In genomic region chr6:143784316-143784715, GRCh38 we compare ENCODE assay signal across 22 cellular contexts. TPM values are rescaled to one million over a fixed set of nuclear protein-coding genes. Genes with fewer than 3 reads are reported as not detected.
DNase-seq lines count a peak whose midpoint lies in the region; FAIRE-seq and TF ChIP-seq lines count a peak whose summit lies in the region.
"Had no signal": no experiment of that assay in that cellular context is flagged by ENCODE, and none has a peak within 500 bp of the region (broad histone marks: within the 10 kb centered on the region; RNA-seq: fewer than 3 reads in every experiment).

No MANE protein-coding gene starts in this region.

- no peak overlapping the region for H3K4me3 ChIP-seq in astrocyte (ENCODE audit: insufficient read depth, low read depth, low read length)
- H3K4me3 ChIP-seq in smooth muscle cell, result no peak overlapping the region
- H3K4me3 ChIP-seq in SJCRH30, result no peak overlapping the region
- H3K4me3 ChIP-seq: BLaER1, GM12878, GM23338 had no signal

- no peaks in the 10 kb centered on the region for H3K79me2 ChIP-seq in astrocyte (ENCODE audit: insufficient read depth, low read length)
- H3K79me2 ChIP-seq in smooth muscle cell (ENCODE audit: low read depth), result no peaks in the 10 kb centered on the region

- FAIRE-seq in astrocyte (lab: Jason Lieb, UNC) (no peak), urothelium cell line (lab: Jason Lieb, UNC) (peak; percentile 52)
- FAIRE-seq: GM12878, GM19239 had no signal

- H3K27ac ChIP-seq in astrocyte (ENCODE audit: low read depth, low read length) (no peak overlapping the region), smooth muscle cell (ENCODE audit: low read depth) (no peak overlapping the region), SJCRH30 (no peak overlapping the region)
- H3K27ac ChIP-seq: BLaER1, C4-2B had no signal

- H3F3A ChIP-seq in smooth muscle cell (ENCODE audit: low read depth), result no peaks in the 10 kb centered on the region

- H3K9me3 ChIP-seq in astrocyte (ENCODE audit: insufficient read depth, low read depth, low read length) (no peaks in the 10 kb centered on the region), smooth muscle cell (replicated peaks; ENCODE audit: low read depth) (no peaks in the 10 kb centered on the region), SJCRH30 (replicated peaks) (no peaks in the 10 kb centered on the region; the same call in 1 of the 2 replicates)

- H3K9me3 Mint-ChIP-seq in astrocyte (ENCODE audit: unreplicated experiment), result peaks cover 16% of the 10 kb centered on the region
- H3K9me3 Mint-ChIP-seq in chondrocyte (ENCODE audit: low read depth), result peaks cover 15% of the 10 kb centered on the region

- H3K4me2 ChIP-seq in astrocyte (ENCODE audit: low read length) (no peak overlapping the region), smooth muscle cell (no peak overlapping the region)
- H3K4me2 ChIP-seq: BLaER1, GM23338 had no signal

- DNase-seq in AG20443 (ENCODE audit: low spot score) (peak; percentile 24), astrocyte (ENCODE audit: low read depth) (peak; percentile 33), chondrocyte (ENCODE audit: low spot score) (no peak), urothelium cell line (ENCODE audit: low spot score) (no peak), smooth muscle cell (lab: John Stamatoyannopoulos, UW; ENCODE audit: unreplicated experiment) (no peak), SJCRH30 (no peak), NCI-H1436 treated with DMSO at 0.1 percent for 48 hours (lab: John Stamatoyannopoulos, UW) (no peak), NCI-H510A (lab: John Stamatoyannopoulos, UW) (no peak)
- DNase-seq: Caco-2; CD4-positive, CD25-positive, alpha-beta regulatory T cell; CD8-positive, alpha-beta T cell; DMS153; DND-41; EL; GDM1; H9 had no signal

- no peak overlapping the region for H3K27ac Mint-ChIP-seq in astrocyte (ENCODE audit: unreplicated experiment)
- peak overlapping the region; percentile 29 for H3K27ac Mint-ChIP-seq in chondrocyte (ENCODE audit: unreplicated experiment)
- H3K27ac Mint-ChIP-seq: B cell; CD4-positive, CD25-positive, alpha-beta regulatory T cell; CD8-positive, alpha-beta T cell; GM23338; H9 had no signal

- no peaks in the 10 kb centered on the region for H3K27me3 Mint-ChIP-seq in astrocyte (ENCODE audit: low read depth, unreplicated experiment)
- H3K27me3 Mint-ChIP-seq in chondrocyte (ENCODE audit: low read depth), result no peaks in the 10 kb centered on the region
- H3K27me3 Mint-ChIP-seq: B cell; CD4-positive, CD25-positive, alpha-beta regulatory T cell had no signal

- H3K27me3 ChIP-seq in astrocyte (ENCODE audit: insufficient read depth, low read length), result no peaks in the 10 kb centered on the region
- no peaks in the 10 kb centered on the region for H3K27me3 ChIP-seq in smooth muscle cell (ENCODE audit: low read depth)
- no peaks in the 10 kb centered on the region for H3K27me3 ChIP-seq in SJCRH30
- H3K27me3 ChIP-seq: BLaER1 had no signal

- H3K9ac ChIP-seq in astrocyte (ENCODE audit: low read length) (no peak overlapping the region), smooth muscle cell (ENCODE audit: low read depth) (no peak overlapping the region)
- H3K9ac ChIP-seq: BLaER1 had no signal

- H3K36me3 ChIP-seq in astrocyte (ENCODE audit: insufficient read depth, low read length) (peaks cover 23% of the 10 kb centered on the region), smooth muscle cell (ENCODE audit: low read depth) (peaks cover 35% of the 10 kb centered on the region), SJCRH30 (peaks cover 24% of the 10 kb centered on the region)

- peaks cover 35% of the 10 kb centered on the region for H3K36me3 Mint-ChIP-seq in astrocyte (ENCODE audit: low read depth, unreplicated experiment)
- peaks cover 37% of the 10 kb centered on the region for H3K36me3 Mint-ChIP-seq in chondrocyte (ENCODE audit: low read depth)

- H3K4me3 Mint-ChIP-seq in astrocyte (ENCODE audit: unreplicated experiment) (no peak overlapping the region), chondrocyte (ENCODE audit: unreplicated experiment) (no peak overlapping the region)
- H3K4me3 Mint-ChIP-seq: B cell; CD4-positive, CD25-positive, alpha-beta regulatory T cell; CD8-positive, alpha-beta T cell; GM23338; H9 had no signal

- no peaks in the 10 kb centered on the region for H4K20me1 ChIP-seq in astrocyte (ENCODE audit: insufficient read depth, low read length)
- no peaks in the 10 kb centered on the region for H4K20me1 ChIP-seq in smooth muscle cell (ENCODE audit: low read depth)
- H4K20me1 ChIP-seq: BLaER1 had no signal

- H3K4me1 ChIP-seq in astrocyte (ENCODE audit: insufficient read depth, low read length) (no peaks in the 10 kb centered on the region), smooth muscle cell (ENCODE audit: low read depth) (no peaks in the 10 kb centered on the region), SJCRH30 (no peaks in the 10 kb centered on the region)
- H3K4me1 ChIP-seq: BLaER1, Caco-2 had no signal

- H3K4me1 Mint-ChIP-seq in astrocyte (ENCODE audit: low read depth, unreplicated experiment) (peaks cover 6% of the 10 kb centered on the region), chondrocyte (ENCODE audit: low read depth) (peaks cover 19% of the 10 kb centered on the region)
- H3K4me1 Mint-ChIP-seq: B cell; CD4-positive, CD25-positive, alpha-beta regulatory T cell; GM23338; H9 had no signal

- no peak overlapping the region for H2AFZ ChIP-seq in astrocyte (ENCODE audit: low read depth, low read length)
- H2AFZ ChIP-seq in smooth muscle cell (ENCODE audit: low read depth), result no peak overlapping the region
- H2AFZ ChIP-seq: GM23338 had no signal

- no peak for TF ChIP-seq CTCF in astrocyte (IDR thresholded peaks at IDR 0.05; ENCODE audit: insufficient read depth, low read depth, low read length)
- TF ChIP-seq CTCF in chondrocyte (IDR thresholded peaks at IDR 0.05), result no peak
- TF ChIP-seq CTCF in smooth muscle cell (IDR thresholded peaks at IDR 0.05; ENCODE audit: borderline replicate concordance, insufficient read depth, poor library complexity, severe bottlenecking), result no peak

RNA-seq across cellular contexts. Expression of gene LTV1, which starts 58.8 kb away (rescaled TPM):
- total RNA-seq in astrocyte, result 21.6 and 25.4 TPM in 2 replicates
- 15.0 to 22.6 TPM (median 15.4 TPM) in 3 replicates for total RNA-seq in chondrocyte
- total RNA-seq in smooth muscle cell, result 17.1 and 17.4 TPM in 2 replicates
- polyA plus RNA-seq in smooth muscle cell, result 15.4 and 22.5 TPM in 2 replicates
- 40.6 and 44.8 TPM in 2 replicates for total RNA-seq in SJCRH30 (2014; rRNA removed; shearing (Covaris generic))

Comparison
In these comparisons a context has a peak if more than half of its experiments do, and no peak if none do; other contexts are left out.
1. DNase-seq: peak in AG20443 (single experiment) and astrocyte (single experiment); none in chondrocyte (single experiment), urothelium cell line (single experiment), smooth muscle cell (single experiment), SJCRH30 (0 of 2), NCI-H1436 treated with DMSO at 0.1 percent for 48 hours (single experiment) and NCI-H510A (single experiment).